16 cellular contexts compared by ENCODE assay signal in genomic region chr10:20890491-20891337, GRCh38. TPM values are rescaled to one million over a fixed set of nuclear protein-coding genes. Genes with fewer than 3 reads are reported as not detected.
A peak's percentile ranks its signal among the peaks of the same experiment; 100 is the strongest.
DNase-seq lines count a peak whose midpoint lies in the region; ATAC-seq, FAIRE-seq and TF ChIP-seq lines count a peak whose summit lies in the region.
"Had no signal": no experiment of that assay in that cellular context is flagged by ENCODE, and none has a peak within 500 bp of the region (broad histone marks: within the 10 kb centered on the region; RNA-seq: fewer than 3 reads in every experiment).

No MANE protein-coding gene starts in this region.

- no peaks in the 10 kb centered on the region for H3K36me3 ChIP-seq in HUES6 (ENCODE audit: control insufficient read depth, insufficient read depth, low read length)
- H3K36me3 ChIP-seq in bronchial epithelial cell (ENCODE audit: control insufficient read depth, insufficient read depth, low read length), result no peaks in the 10 kb centered on the region
- H3K36me3 ChIP-seq: BE2C, vagina had no signal

- no peak for FAIRE-seq in bronchial epithelial cell (lab: Jason Lieb, UNC)
- FAIRE-seq: pancreas had no signal

- peak overlapping the region; percentile 21 for H3K9ac ChIP-seq in HUES6 (ENCODE audit: low read length)

- ATAC-seq in SK-N-SH treated with all-trans-retinoic acid at 6 μM for 48 hours, result no peak
- ATAC-seq: stimulated activated naive CD8-positive, alpha-beta T cell treated with anti-CD3 and anti-CD28 coated beads, Interleukin-15, amount 100 ng/mL, for 72 hours; T-cell had no signal

- no peaks in the 10 kb centered on the region for H3K9me3 ChIP-seq in HUES6 (ENCODE audit: control insufficient read depth, insufficient read depth, low read depth, low read length)
- H3K9me3 ChIP-seq: BE2C, pancreas, vagina had no signal

- no peak for TF ChIP-seq CTCF in bronchial epithelial cell (IDR thresholded peaks at IDR 0.05; ENCODE audit: insufficient read depth, low read length, severe bottlenecking)

- peak; percentile 14 for DNase-seq in D341Med (ENCODE audit: low spot score)
- DNase-seq in bronchial epithelial cell (ENCODE audit: low read depth), result peak; percentile 59
- peak; percentile 81 for DNase-seq in iris pigment epithelial cell (ENCODE audit: low read depth)
- no peak for DNase-seq in hypothalamus (lab: John Stamatoyannopoulos, UW)
- no peak for DNase-seq in cortex of kidney (lab: John Stamatoyannopoulos, UW)
- DNase-seq in HK-2 (ENCODE audit: unreplicated experiment), result no peak
- DNase-seq: activated B cell treated with CpG ODN at 0.5 μM for 24 hours; BE2C; DMS79; GOT3; pancreas; stimulated activated naive CD8-positive, alpha-beta T cell treated with anti-CD3 and anti-CD28 coated beads, Interleukin-15, amount 100 ng/mL, for 72 hours; T-cell had no signal

- H3K4me3 ChIP-seq in HUES6 (ENCODE audit: low read depth, low read length) (no peak overlapping the region), bronchial epithelial cell (ENCODE audit: low read depth, low read length) (no peak overlapping the region)
- H3K4me3 ChIP-seq: pancreas, vagina had no signal

- H3K27ac ChIP-seq in HUES6 (ENCODE audit: low read depth, low read length), result peak overlapping the region; percentile 20; the same call in 1 of the 2 replicates
- H3K27ac ChIP-seq: pancreas, vagina had no signal

- H3K27me3 ChIP-seq in HUES6 (ENCODE audit: control insufficient read depth, insufficient read depth, low read length), result no peaks in the 10 kb centered on the region
- no peaks in the 10 kb centered on the region for H3K27me3 ChIP-seq in bronchial epithelial cell (ENCODE audit: control insufficient read depth, insufficient read depth, low read length)
- H3K27me3 ChIP-seq: BE2C, pancreas, vagina had no signal

- H3K4me1 ChIP-seq in HUES6 (ENCODE audit: control insufficient read depth, insufficient read depth, low read length), result peaks cover 38% of the 10 kb centered on the region
- H3K4me1 ChIP-seq: pancreas, vagina had no signal

TF ChIP-seq in SK-N-SH treated with all-trans-retinoic acid at 6 μM for 48 hours, 23 proteins besides CTCF, POLR2A, EP300 and RAD21:
- TF ChIP-seq PATZ1 (CRISPR knock-in tag; IDR thresholded peaks at IDR 0.05; ENCODE audit: borderline replicate concordance) (no peak), TSHZ2 (CRISPR knock-in tag; IDR thresholded peaks at IDR 0.05) (no peak), ZC3H10 (CRISPR knock-in tag; IDR thresholded peaks at IDR 0.05) (no peak), BACH2 (CRISPR knock-in tag; IDR thresholded peaks at IDR 0.05; ENCODE audit: borderline replicate concordance) (no peak), RARB (CRISPR knock-in tag; IDR thresholded peaks at IDR 0.05) (no peak), PPARA (CRISPR knock-in tag; IDR thresholded peaks at IDR 0.05; ENCODE audit: borderline replicate concordance) (no peak), TOX (CRISPR knock-in tag; IDR thresholded peaks at IDR 0.05; ENCODE audit: borderline replicate concordance) (no peak), ZFP30 (CRISPR knock-in tag; IDR thresholded peaks at IDR 0.05) (no peak), ISL1 (CRISPR knock-in tag; IDR thresholded peaks at IDR 0.05) (no peak), POU6F1 (CRISPR knock-in tag; IDR thresholded peaks at IDR 0.05; ENCODE audit: borderline replicate concordance, low read depth) (no peak), TCF4 (CRISPR knock-in tag; IDR thresholded peaks at IDR 0.05; ENCODE audit: borderline replicate concordance) (no peak), ZFP3 (CRISPR knock-in tag; IDR thresholded peaks at IDR 0.05) (no peak), CSDC2 (CRISPR knock-in tag; IDR thresholded peaks at IDR 0.05) (no peak), SNAI2 (CRISPR knock-in tag; IDR thresholded peaks at IDR 0.05) (no peak), GLIS3 (CRISPR knock-in tag; IDR thresholded peaks at IDR 0.05) (no peak), ZNF565 (CRISPR knock-in tag; conservative IDR thresholded peaks at IDR 0.05; ENCODE audit: low read depth) (no peak), ESRRG (CRISPR knock-in tag; IDR thresholded peaks at IDR 0.05) (no peak), ZNF70 (CRISPR knock-in tag; IDR thresholded peaks at IDR 0.05) (no peak), ARNTL (CRISPR knock-in tag; IDR thresholded peaks at IDR 0.05; ENCODE audit: borderline replicate concordance, low read depth) (no peak)

RNA-seq across cellular contexts. Expression of gene NEBL, which starts 6.4 kb away (rescaled TPM):
- total RNA-seq in bronchial epithelial cell, result 18.7 and 54.4 TPM in 2 replicates
- total RNA-seq: activated B cell treated with CpG ODN at 0.5 μM for 24 hours had no signal

Comparison
In these comparisons a context has a peak if more than half of its experiments do, and no peak if none do; other contexts are left out.
1. DNase-seq: peak in D341Med (single experiment), bronchial epithelial cell (single experiment) and iris pigment epithelial cell (single experiment); none in hypothalamus (0 of 51), cortex of kidney (single experiment) and HK-2 (single experiment).